In the genomic region with DNA sequence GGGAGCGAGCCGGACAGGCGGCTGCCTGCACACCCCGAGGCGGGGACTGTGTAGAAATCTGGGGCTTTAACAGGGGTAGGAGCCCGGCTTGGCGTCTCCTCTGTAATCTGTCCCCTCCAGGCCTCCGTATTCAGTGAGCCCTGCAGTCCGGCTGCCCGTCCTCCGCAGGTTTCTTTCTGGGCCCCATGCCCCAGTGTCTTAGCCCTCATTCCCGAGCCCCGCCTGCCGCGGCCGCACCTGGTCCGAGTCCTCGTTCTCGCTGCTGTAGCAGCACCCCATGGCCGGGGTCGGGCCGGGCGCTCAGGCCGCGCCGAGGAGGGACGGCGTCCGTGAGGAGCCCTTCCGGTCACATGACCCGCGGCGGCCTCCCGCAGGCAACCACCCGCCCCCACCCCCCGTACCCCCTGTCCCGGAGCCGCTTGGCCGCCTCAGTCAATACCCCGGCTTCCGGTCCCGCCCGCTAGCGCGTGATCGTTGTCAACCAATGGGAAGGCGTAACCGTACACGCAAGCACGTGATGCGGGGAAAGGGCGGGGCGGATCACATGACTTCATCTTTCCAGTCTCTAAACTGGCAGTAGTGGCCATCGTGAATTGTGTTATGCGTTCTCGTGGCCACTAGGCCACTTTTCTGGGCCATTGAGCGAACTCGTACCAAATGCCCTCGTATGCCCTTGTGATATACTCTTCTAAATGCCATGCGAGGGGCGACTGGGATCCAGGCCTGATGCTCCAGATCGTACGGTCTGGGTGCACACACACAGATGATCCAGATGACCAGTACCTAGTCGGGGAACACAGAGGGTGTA, we compare ENCODE assay signal across 1 cellular context.
TF ChIP-seq lines count a peak whose summit lies in the region.

A gene (minus strand): TSS at position 352 of the 808 bp plus-strand sequence. CDS start 73 bp downstream, at position 279.

TF ChIP-seq in HepG2, 621 proteins besides CTCF, POLR2A, EP300 and RAD21 (continued from another document and continues in another):
- TF ChIP-seq, protein P1, sequence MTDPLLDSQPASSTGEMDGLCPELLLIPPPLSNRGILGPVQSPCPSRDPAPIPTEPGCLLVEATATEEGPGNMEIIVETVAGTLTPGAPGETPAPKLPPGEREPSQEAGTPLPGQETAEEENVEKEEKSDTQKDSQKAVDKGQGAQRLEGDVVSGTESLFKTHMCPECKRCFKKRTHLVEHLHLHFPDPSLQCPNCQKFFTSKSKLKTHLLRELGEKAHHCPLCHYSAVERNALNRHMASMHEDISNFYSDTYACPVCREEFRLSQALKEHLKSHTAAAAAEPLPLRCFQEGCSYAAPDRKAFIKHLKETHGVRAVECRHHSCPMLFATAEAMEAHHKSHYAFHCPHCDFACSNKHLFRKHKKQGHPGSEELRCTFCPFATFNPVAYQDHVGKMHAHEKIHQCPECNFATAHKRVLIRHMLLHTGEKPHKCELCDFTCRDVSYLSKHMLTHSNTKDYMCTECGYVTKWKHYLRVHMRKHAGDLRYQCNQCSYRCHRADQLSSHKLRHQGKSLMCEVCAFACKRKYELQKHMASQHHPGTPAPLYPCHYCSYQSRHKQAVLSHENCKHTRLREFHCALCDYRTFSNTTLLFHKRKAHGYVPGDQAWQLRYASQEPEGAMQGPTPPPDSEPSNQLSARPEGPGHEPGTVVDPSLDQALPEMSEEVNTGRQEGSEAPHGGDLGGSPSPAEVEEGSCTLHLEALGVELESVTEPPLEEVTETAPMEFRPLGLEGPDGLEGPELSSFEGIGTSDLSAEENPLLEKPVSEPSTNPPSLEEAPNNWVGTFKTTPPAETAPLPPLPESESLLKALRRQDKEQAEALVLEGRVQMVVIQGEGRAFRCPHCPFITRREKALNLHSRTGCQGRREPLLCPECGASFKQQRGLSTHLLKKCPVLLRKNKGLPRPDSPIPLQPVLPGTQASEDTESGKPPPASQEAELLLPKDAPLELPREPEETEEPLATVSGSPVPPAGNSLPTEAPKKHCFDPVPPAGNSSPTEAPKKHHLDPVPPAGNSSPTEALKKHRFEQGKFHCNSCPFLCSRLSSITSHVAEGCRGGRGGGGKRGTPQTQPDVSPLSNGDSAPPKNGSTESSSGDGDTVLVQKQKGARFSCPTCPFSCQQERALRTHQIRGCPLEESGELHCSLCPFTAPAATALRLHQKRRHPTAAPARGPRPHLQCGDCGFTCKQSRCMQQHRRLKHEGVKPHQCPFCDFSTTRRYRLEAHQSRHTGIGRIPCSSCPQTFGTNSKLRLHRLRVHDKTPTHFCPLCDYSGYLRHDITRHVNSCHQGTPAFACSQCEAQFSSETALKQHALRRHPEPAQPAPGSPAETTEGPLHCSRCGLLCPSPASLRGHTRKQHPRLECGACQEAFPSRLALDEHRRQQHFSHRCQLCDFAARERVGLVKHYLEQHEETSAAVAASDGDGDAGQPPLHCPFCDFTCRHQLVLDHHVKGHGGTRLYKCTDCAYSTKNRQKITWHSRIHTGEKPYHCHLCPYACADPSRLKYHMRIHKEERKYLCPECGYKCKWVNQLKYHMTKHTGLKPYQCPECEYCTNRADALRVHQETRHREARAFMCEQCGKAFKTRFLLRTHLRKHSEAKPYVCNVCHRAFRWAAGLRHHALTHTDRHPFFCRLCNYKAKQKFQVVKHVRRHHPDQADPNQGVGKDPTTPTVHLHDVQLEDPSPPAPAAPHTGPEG (CRISPR knock-in tag; IDR thresholded peaks at IDR 0.05), result no peak
- TF ChIP-seq, protein P2, sequence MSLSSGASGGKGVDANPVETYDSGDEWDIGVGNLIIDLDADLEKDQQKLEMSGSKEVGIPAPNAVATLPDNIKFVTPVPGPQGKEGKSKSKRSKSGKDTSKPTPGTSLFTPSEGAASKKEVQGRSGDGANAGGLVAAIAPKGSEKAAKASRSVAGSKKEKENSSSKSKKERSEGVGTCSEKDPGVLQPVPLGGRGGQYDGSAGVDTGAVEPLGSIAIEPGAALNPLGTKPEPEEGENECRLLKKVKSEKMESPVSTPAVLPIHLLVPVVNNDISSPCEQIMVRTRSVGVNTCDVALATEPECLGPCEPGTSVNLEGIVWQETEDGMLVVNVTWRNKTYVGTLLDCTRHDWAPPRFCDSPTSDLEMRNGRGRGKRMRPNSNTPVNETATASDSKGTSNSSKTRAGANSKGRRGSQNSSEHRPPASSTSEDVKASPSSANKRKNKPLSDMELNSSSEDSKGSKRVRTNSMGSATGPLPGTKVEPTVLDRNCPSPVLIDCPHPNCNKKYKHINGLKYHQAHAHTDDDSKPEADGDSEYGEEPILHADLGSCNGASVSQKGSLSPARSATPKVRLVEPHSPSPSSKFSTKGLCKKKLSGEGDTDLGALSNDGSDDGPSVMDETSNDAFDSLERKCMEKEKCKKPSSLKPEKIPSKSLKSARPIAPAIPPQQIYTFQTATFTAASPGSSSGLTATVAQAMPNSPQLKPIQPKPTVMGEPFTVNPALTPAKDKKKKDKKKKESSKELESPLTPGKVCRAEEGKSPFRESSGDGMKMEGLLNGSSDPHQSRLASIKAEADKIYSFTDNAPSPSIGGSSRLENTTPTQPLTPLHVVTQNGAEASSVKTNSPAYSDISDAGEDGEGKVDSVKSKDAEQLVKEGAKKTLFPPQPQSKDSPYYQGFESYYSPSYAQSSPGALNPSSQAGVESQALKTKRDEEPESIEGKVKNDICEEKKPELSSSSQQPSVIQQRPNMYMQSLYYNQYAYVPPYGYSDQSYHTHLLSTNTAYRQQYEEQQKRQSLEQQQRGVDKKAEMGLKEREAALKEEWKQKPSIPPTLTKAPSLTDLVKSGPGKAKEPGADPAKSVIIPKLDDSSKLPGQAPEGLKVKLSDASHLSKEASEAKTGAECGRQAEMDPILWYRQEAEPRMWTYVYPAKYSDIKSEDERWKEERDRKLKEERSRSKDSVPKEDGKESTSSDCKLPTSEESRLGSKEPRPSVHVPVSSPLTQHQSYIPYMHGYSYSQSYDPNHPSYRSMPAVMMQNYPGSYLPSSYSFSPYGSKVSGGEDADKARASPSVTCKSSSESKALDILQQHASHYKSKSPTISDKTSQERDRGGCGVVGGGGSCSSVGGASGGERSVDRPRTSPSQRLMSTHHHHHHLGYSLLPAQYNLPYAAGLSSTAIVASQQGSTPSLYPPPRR (CRISPR knock-in tag; IDR thresholded peaks at IDR 0.05; ENCODE audit: borderline replicate concordance), result no peak
- TF ChIP-seq ZNF777 (CRISPR knock-in tag; IDR thresholded peaks at IDR 0.05) (peak; percentile 19; the same call in 1 of the 2 replicates), ZNF337 (CRISPR knock-in tag; IDR thresholded peaks at IDR 0.05; ENCODE audit: borderline replicate concordance, low read depth) (0 out of 2 replicates have a peak, but pooled peaks have one; percentile 9), ZNF605 (CRISPR knock-in tag; IDR thresholded peaks at IDR 0.05) (no peak; the same call in none of the 2 replicates), ZNF30 (CRISPR knock-in tag; IDR thresholded peaks at IDR 0.05) (no peak), ZNF776 (CRISPR knock-in tag; IDR thresholded peaks at IDR 0.05) (peak; percentile 88), SPEN (CRISPR knock-in tag; IDR thresholded peaks at IDR 0.05; ENCODE audit: low read depth) (peak; percentile 91), NRL (CRISPR knock-in tag; IDR thresholded peaks at IDR 0.05; ENCODE audit: borderline replicate concordance) (no peak), POGZ (CRISPR knock-in tag; IDR thresholded peaks at IDR 0.05) (peak; percentile 96), ZNF550 (CRISPR knock-in tag; IDR thresholded peaks at IDR 0.05; ENCODE audit: borderline replicate concordance) (no peak), SAP130 (CRISPR knock-in tag; IDR thresholded peaks at IDR 0.05; ENCODE audit: low read depth) (peak; percentile 79), SMAD3 (CRISPR knock-in tag; IDR thresholded peaks at IDR 0.05) (0 out of 2 replicates have a peak, but pooled peaks have one; percentile 7), ZSCAN9 (CRISPR knock-in tag; IDR thresholded peaks at IDR 0.05; ENCODE audit: borderline replicate concordance) (no peak; the same call in 1 of the 2 replicates), ZNF350 (CRISPR knock-in tag; IDR thresholded peaks at IDR 0.05; ENCODE audit: borderline replicate concordance, low read depth) (peak; percentile 50; the same call in 1 of the 2 replicates), ZNF629 (CRISPR knock-in tag; conservative IDR thresholded peaks at IDR 0.05) (no peak; the same call in 1 of the 2 replicates), SMARCE1 (IDR thresholded peaks at IDR 0.05; ENCODE audit: borderline replicate concordance) (no peak), ZNF17 (CRISPR knock-in tag; IDR thresholded peaks at IDR 0.05) (no peak), ZNF484 (CRISPR knock-in tag; IDR thresholded peaks at IDR 0.05; ENCODE audit: borderline replicate concordance, low read depth) (no peak), NKX3-1 (CRISPR knock-in tag; IDR thresholded peaks at IDR 0.05) (0 out of 2 replicates have a peak, but pooled peaks have one; percentile 53), KAT2B (IDR thresholded peaks at IDR 0.05; ENCODE audit: borderline replicate concordance, low read depth, low read length) (no peak)
- TF ChIP-seq, protein P3, sequence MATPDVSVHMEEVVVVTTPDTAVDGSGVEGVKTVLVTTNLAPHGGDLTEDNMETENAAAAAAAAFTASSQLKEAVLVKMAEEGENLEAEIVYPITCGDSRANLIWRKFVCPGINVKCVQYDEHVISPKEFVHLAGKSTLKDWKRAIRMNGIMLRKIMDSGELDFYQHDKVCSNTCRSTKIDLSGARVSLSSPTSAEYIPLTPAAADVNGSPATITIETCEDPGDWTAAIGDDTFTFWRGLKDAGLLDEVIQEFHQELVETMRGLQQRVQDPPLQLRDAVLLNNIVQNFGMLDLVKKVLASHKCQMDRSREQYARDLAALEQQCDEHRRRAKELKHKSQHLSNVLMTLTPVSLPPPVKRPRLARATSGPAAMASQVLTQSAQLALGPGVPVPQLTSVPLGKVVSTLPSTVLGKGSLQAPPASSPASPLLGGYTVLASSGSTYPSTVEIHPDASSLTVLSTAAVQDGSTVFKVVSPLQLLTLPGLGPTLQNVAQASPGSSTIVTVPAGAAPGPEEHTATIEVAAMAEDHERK (CRISPR knock-in tag; IDR thresholded peaks at IDR 0.05; ENCODE audit: low read depth), result 0 out of 2 replicates have a peak, but pooled peaks have one; percentile 51
- TF ChIP-seq, protein P4, sequence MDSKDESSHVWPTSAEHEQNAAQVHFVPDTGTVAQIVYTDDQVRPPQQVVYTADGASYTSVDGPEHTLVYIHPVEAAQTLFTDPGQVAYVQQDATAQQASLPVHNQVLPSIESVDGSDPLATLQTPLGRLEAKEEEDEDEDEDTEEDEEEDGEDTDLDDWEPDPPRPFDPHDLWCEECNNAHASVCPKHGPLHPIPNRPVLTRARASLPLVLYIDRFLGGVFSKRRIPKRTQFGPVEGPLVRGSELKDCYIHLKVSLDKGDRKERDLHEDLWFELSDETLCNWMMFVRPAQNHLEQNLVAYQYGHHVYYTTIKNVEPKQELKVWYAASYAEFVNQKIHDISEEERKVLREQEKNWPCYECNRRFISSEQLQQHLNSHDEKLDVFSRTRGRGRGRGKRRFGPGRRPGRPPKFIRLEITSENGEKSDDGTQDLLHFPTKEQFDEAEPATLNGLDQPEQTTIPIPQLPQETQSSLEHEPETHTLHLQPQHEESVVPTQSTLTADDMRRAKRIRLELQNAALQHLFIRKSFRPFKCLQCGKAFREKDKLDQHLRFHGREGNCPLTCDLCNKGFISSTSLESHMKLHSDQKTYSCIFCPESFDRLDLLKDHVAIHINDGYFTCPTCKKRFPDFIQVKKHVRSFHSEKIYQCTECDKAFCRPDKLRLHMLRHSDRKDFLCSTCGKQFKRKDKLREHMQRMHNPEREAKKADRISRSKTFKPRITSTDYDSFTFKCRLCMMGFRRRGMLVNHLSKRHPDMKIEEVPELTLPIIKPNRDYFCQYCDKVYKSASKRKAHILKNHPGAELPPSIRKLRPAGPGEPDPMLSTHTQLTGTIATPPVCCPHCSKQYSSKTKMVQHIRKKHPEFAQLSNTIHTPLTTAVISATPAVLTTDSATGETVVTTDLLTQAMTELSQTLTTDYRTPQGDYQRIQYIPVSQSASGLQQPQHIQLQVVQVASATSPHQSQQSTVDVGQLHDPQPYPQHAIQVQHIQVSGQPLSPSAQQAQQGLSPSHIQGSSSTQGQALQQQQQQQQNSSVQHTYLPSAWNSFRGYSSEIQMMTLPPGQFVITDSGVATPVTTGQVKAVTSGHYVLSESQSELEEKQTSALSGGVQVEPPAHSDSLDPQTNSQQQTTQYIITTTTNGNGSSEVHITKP (CRISPR knock-in tag; IDR thresholded peaks at IDR 0.05; ENCODE audit: low read depth), result 0 out of 2 replicates have a peak, but pooled peaks have one; percentile 18
- TF ChIP-seq, protein P5, sequence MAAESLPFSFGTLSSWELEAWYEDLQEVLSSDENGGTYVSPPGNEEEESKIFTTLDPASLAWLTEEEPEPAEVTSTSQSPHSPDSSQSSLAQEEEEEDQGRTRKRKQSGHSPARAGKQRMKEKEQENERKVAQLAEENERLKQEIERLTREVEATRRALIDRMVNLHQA (CRISPR knock-in tag; IDR thresholded peaks at IDR 0.05), result no peak
- TF ChIP-seq, protein P6, sequence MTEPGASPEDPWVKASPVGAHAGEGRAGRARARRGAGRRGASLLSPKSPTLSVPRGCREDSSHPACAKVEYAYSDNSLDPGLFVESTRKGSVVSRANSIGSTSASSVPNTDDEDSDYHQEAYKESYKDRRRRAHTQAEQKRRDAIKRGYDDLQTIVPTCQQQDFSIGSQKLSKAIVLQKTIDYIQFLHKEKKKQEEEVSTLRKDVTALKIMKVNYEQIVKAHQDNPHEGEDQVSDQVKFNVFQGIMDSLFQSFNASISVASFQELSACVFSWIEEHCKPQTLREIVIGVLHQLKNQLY (CRISPR knock-in tag; IDR thresholded peaks at IDR 0.05), result peak; percentile 63
- TF ChIP-seq, protein P7, sequence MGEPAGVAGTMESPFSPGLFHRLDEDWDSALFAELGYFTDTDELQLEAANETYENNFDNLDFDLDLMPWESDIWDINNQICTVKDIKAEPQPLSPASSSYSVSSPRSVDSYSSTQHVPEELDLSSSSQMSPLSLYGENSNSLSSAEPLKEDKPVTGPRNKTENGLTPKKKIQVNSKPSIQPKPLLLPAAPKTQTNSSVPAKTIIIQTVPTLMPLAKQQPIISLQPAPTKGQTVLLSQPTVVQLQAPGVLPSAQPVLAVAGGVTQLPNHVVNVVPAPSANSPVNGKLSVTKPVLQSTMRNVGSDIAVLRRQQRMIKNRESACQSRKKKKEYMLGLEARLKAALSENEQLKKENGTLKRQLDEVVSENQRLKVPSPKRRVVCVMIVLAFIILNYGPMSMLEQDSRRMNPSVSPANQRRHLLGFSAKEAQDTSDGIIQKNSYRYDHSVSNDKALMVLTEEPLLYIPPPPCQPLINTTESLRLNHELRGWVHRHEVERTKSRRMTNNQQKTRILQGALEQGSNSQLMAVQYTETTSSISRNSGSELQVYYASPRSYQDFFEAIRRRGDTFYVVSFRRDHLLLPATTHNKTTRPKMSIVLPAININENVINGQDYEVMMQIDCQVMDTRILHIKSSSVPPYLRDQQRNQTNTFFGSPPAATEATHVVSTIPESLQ (CRISPR knock-in tag; conservative IDR thresholded peaks at IDR 0.05), result no peak
- TF ChIP-seq, protein P8, sequence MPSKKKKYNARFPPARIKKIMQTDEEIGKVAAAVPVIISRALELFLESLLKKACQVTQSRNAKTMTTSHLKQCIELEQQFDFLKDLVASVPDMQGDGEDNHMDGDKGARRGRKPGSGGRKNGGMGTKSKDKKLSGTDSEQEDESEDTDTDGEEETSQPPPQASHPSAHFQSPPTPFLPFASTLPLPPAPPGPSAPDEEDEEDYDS (CRISPR knock-in tag; IDR thresholded peaks at IDR 0.05), result peak; percentile 60
